22 cellular contexts compared by ENCODE assay signal in the genomic region with DNA sequence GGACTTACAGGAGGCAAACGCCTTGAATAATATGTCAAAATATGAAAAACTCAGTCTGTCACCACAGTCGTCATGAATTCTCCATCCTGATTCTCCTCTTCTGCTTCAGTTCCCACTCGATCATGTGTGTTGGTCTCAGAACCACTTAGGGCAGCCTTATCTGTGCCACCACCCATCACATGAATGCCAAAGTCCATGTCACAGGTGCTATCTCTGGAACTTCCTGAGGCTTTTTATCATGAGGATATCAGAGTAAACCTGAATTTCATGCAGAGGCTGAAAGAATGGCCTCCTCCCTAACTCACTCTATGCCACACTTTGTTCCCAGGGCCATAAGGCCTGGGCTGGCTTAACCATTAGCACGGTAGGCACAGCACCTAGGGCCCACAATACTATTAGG. TPM values are rescaled to one million over a fixed set of nuclear protein-coding genes. Genes with fewer than 3 reads are reported as not detected.
DNase-seq lines count a peak whose midpoint lies in the region; ATAC-seq, FAIRE-seq and TF ChIP-seq lines count a peak whose summit lies in the region.
"Had no signal": no experiment of that assay in that cellular context is flagged by ENCODE, and none has a peak within 500 bp of the region (broad histone marks: within the 10 kb centered on the region; RNA-seq: fewer than 3 reads in every experiment).

No MANE protein-coding gene starts in this region.

- no peak for TF ChIP-seq RAD21 in HepG2 (CRISPR knock-in tag; IDR thresholded peaks at IDR 0.05)

- H3K4me2 ChIP-seq in HepG2 (ENCODE audit: low read depth, low read length): no peak overlapping the region
- H3K4me2 ChIP-seq: A549 had no signal

- intact Hi-C loops in HepG2 (cut with micrococcal nuclease; ENCODE audit: unreplicated experiment): no loop called here

- H3K4me1 Mint-ChIP-seq in endodermal cell: peaks cover 8% of the 10 kb centered on the region
- H3K4me1 Mint-ChIP-seq in immature natural killer cell: no peaks in the 10 kb centered on the region
- H3K4me1 Mint-ChIP-seq: IgD-negative memory B cell had no signal

- H3K36me3 ChIP-seq in endodermal cell (ENCODE audit: control insufficient read depth, insufficient read depth, low read length): no peaks in the 10 kb centered on the region
- no peaks in the 10 kb centered on the region for H3K36me3 ChIP-seq in HepG2 (replicated peaks in 1 of 2; ENCODE audit: control insufficient read depth in 1 of 2, insufficient read depth in 2 of 2, low read length in 2 of 2)
- no peaks in the 10 kb centered on the region for H3K36me3 ChIP-seq in H7 (replicated peaks; ENCODE audit: control insufficient read depth, insufficient read depth, low read length)
- H3K36me3 ChIP-seq: HAP-1 had no signal

- TF ChIP-seq EP300 in HepG2 (IDR thresholded peaks at IDR 0.05; ENCODE audit: low read depth in 2 of 2, low read length in 2 of 2): no peak
- TF ChIP-seq EP300 in HepG2 (CRISPR knock-in tag; IDR thresholded peaks at IDR 0.05; ENCODE audit: borderline replicate concordance): no peak

- no peaks in the 10 kb centered on the region for H3K36me3 Mint-ChIP-seq in endodermal cell (ENCODE audit: low read depth)
- peaks cover 0 to 4% (median 0%) of the 10 kb centered on the region in 3 donors for H3K36me3 Mint-ChIP-seq in immature natural killer cell

- no peak overlapping the region for H3K27ac Mint-ChIP-seq in endodermal cell
- H3K27ac Mint-ChIP-seq in immature natural killer cell: peak overlapping the region in 1 of 6 donors; percentile 14
- H3K27ac Mint-ChIP-seq: CD4-positive, alpha-beta T cell; IgD-negative memory B cell had no signal

- peaks cover 4% of the 10 kb centered on the region for H3K4me1 ChIP-seq in endodermal cell (ENCODE audit: control insufficient read depth, insufficient read depth, low read length)
- H3K4me1 ChIP-seq in HepG2 (ENCODE audit: insufficient read depth, low read length): peaks cover 16% of the 10 kb centered on the region
- H3K4me1 ChIP-seq: A549, HAP-1 had no signal

- H3K27me3 ChIP-seq in endodermal cell (ENCODE audit: control insufficient read depth, insufficient read depth, low read length, poor library complexity, severe bottlenecking): no peaks in the 10 kb centered on the region
- H3K27me3 ChIP-seq in HepG2 (ENCODE audit: control insufficient read depth in 1 of 2, insufficient read depth in 2 of 2, low read length in 2 of 2): no peaks in the 10 kb centered on the region
- H3K27me3 ChIP-seq in H7 (ENCODE audit: control insufficient read depth, insufficient read depth, low read length): no peaks in the 10 kb centered on the region

- H3K9ac ChIP-seq in endodermal cell (ENCODE audit: extremely low read depth, low read length, poor library complexity, severe bottlenecking) (no peak overlapping the region), HepG2 (ENCODE audit: insufficient read depth, low read depth, low read length) (no peak overlapping the region)

- H3K4me3 ChIP-seq in endodermal cell (ENCODE audit: low read length) (peak overlapping the region; percentile 33), HepG2 (replicated peaks in 1 of 3; ENCODE audit: insufficient read depth in 1 of 3, low read depth in 2 of 3, low read length in 3 of 3) (no peak overlapping the region), H7 (ENCODE audit: insufficient read depth, low read depth, low read length) (no peak overlapping the region)
- H3K4me3 ChIP-seq: A549, HAP-1 had no signal

- no peak for DNase-seq in HTR-8/SVneo (ENCODE audit: insufficient read length, low spot score)
- no peak for DNase-seq in endodermal cell
- no peak for DNase-seq in HepG2 (ENCODE audit: low spot score)
- peak; percentile 53 for DNase-seq in mucosa of gallbladder (ENCODE audit: low spot score)
- no peak for DNase-seq in H4 (ENCODE audit: low spot score)
- no peak for DNase-seq in NCI-H526 (lab: John Stamatoyannopoulos, UW)
- DNase-seq in H7: no peak
- DNase-seq in immature natural killer cell: no peak
- DNase-seq: AML-193; CD4-positive, alpha-beta T cell; DMS153; DMS79; GDM1; GOT3 had no signal

- FAIRE-seq in HTR-8/SVneo (lab: Jason Lieb, UNC) (peak; percentile 85), HepG2 (lab: Jason Lieb, UNC) (no peak)
- FAIRE-seq: A549, GM12892, GM18507 had no signal

- peaks cover 28% of the 10 kb centered on the region for H3K9me3 Mint-ChIP-seq in endodermal cell
- H3K9me3 Mint-ChIP-seq in immature natural killer cell: peaks cover 0 to 8% (median 0%) of the 10 kb centered on the region in 6 donors

- no peaks in the 10 kb centered on the region for H4K20me1 ChIP-seq in HepG2 (ENCODE audit: insufficient read depth, low read length)

- H3K27me3 Mint-ChIP-seq in endodermal cell (ENCODE audit: insufficient read depth) (no peaks in the 10 kb centered on the region), immature natural killer cell (ENCODE audit: low read depth in 3 of 3) (peaks cover 0 to 5% (median 1%) of the 10 kb centered on the region in 3 donors)
- H3K27me3 Mint-ChIP-seq: CD4-positive, alpha-beta T cell had no signal

- TF ChIP-seq POLR2A in HepG2 (IDR thresholded peaks at IDR 0.05; ENCODE audit: insufficient read depth in 1 of 2, low read depth in 2 of 2, low read length in 2 of 2): no peak

- H3K9me3 ChIP-seq in endodermal cell (ENCODE audit: control insufficient read depth, low read length): peaks cover 41% of the 10 kb centered on the region
- no peaks in the 10 kb centered on the region for H3K9me3 ChIP-seq in HepG2 (ENCODE audit: low read length)
- H3K9me3 ChIP-seq: A549, HAP-1 had no signal

- WGBS in endodermal cell (ENCODE audit: insufficient coverage in 1 of 2, insufficient read length in 1 of 2), 2 experiments: 91 to 100% methylated on average over 3 to 4 of the region's 4 CpGs
- WGBS in HepG2 (ENCODE audit: low lambda C conversion rate): 11% methylated on average over 4 of the region's 4 CpGs

- POLR2A ChIA-PET in HepG2 (lab: Yijun Ruan, JAX): no interaction called here

- CTCF ChIA-PET in HepG2 (lab: Yijun Ruan, JAX; ENCODE audit: low intra/inter-chr PET ratio, low total read pairs): no interaction called here

- H2AFZ ChIP-seq in HepG2 (ENCODE audit: low read length): no peak overlapping the region

- BruUV-seq in HepG2 (replicated peaks; lab: Mats Ljungman, UMichigan): no TSS peak

- H3K4me3 Mint-ChIP-seq in endodermal cell (no peak overlapping the region), immature natural killer cell (no peak overlapping the region)
- H3K4me3 Mint-ChIP-seq: CD4-positive, alpha-beta T cell; IgD-negative memory B cell had no signal

- H3K27ac ChIP-seq in endodermal cell (ENCODE audit: low read depth, low read length): no peak overlapping the region
- no peak overlapping the region for H3K27ac ChIP-seq in HepG2 (ENCODE audit: extremely low read length, insufficient read depth, low read length)
- H3K27ac ChIP-seq: 22Rv1, A549, C4-2B, HL-60 had no signal

- ATAC-seq in HepG2: no peak
- ATAC-seq: A549 had no signal

- TF ChIP-seq CTCF in endodermal cell (conservative IDR thresholded peaks at IDR 0.05) (no peak), HepG2 (CRISPR knock-in tag; IDR thresholded peaks at IDR 0.05) (no peak)

- H3K79me2 ChIP-seq in HepG2 (ENCODE audit: insufficient read depth, low read length): no peaks in the 10 kb centered on the region

- in situ Hi-C loops in HepG2 (cut with HindIII; ENCODE audit: extremely low pct_ligation_motif_present, low pct_unique_long_range_greater_than_20kb): no loop called here

TF ChIP-seq in HepG2, 621 proteins besides CTCF, POLR2A, EP300 and RAD21:
- TF ChIP-seq ZNF17 (CRISPR knock-in tag; IDR thresholded peaks at IDR 0.05) (no peak), ZNF567 (CRISPR knock-in tag; IDR thresholded peaks at IDR 0.05; ENCODE audit: borderline replicate concordance) (no peak), HNF4A (CRISPR knock-in tag; IDR thresholded peaks at IDR 0.05) (peak; percentile 29; the same call in 1 of the 2 replicates), ERF (CRISPR knock-in tag; IDR thresholded peaks at IDR 0.05) (no peak)

RNA-seq across cellular contexts. Expression of a gene that starts 28.8 kb away (rescaled TPM):
- total RNA-seq in endodermal cell (10 to 100 TPM; 34.1 to 38.5 TPM), HepG2 (2016; rRNA removed; fragmentation: Illumina TruSeq; extraction: Trizol) (3.5 and 4.5 TPM in 2 replicates), mucosa of gallbladder (9.9 TPM)
- polyA plus RNA-seq in endodermal cell (2013, experiment 1 of 2): 7.3 TPM
- polyA plus RNA-seq in endodermal cell (2013, experiment 2 of 2): 7.6 TPM
- total RNA-seq in HepG2 (2016; cell fraction: cytosol; rRNA removed; fragmentation: Illumina TruSeq; extraction: Trizol; ENCODE audit: low read depth): 0.62 and 1.2 TPM in 2 replicates
- 2.6 and 4.4 TPM in 2 replicates for total RNA-seq in HepG2 (2016; cell fraction: insoluble cytoplasmic fraction; rRNA removed; fragmentation: Illumina TruSeq; extraction: Trizol)
- 1.3 and 1.6 TPM in 2 replicates for total RNA-seq in HepG2 (2016; cell fraction: membrane; rRNA removed; fragmentation: Illumina TruSeq; extraction: Trizol)
- 4.5 TPM in 2 replicates for total RNA-seq in HepG2 (2016; cell fraction: nucleus; rRNA removed; fragmentation: Illumina TruSeq; extraction: Trizol)
- polyA plus RNA-seq in HepG2 (2011; rRNA removed) (4.3 and 4.7 TPM in 2 replicates), immature natural killer cell (under 1 TPM in 2 of 3 donors, not detected in 1; 0.48 to 0.55 TPM)
- polyA plus RNA-seq in HepG2 (2011; cell fraction: cytosol; rRNA removed): 2.9 and 3.0 TPM in 2 replicates
- polyA plus RNA-seq in HepG2 (2011; cell fraction: nucleus; rRNA removed): 7.1 and 8.3 TPM in 2 replicates
- 3.0 and 4.6 TPM in 2 replicates for polyA plus RNA-seq in HepG2 (2012)
- polyA plus RNA-seq in HepG2 (2016; cell fraction: cytosol; fragmentation: Illumina TruSeq; extraction: Trizol; ENCODE audit: low read depth): 0.14 and 0.20 TPM in 2 replicates
- 2.4 and 2.9 TPM in 2 replicates for polyA plus RNA-seq in HepG2 (2016; cell fraction: insoluble cytoplasmic fraction; fragmentation: Illumina TruSeq; extraction: Trizol; ENCODE audit: low read depth)
- polyA plus RNA-seq in HepG2 (2016; cell fraction: membrane; fragmentation: Illumina TruSeq; extraction: Trizol; ENCODE audit: low read depth): 0.55 and 0.63 TPM in 2 replicates
- 5.0 and 5.3 TPM in 2 replicates for polyA plus RNA-seq in HepG2 (2016; cell fraction: nucleus; fragmentation: Illumina TruSeq; extraction: Trizol; ENCODE audit: insufficient read depth, low read depth)
- 5.8 and 6.7 TPM in 2 replicates for polyA minus RNA-seq in HepG2 (2011; rRNA and poly(A)+ RNA removed; ENCODE audit: low replicate concordance)
- 3.2 TPM in 2 replicates for polyA minus RNA-seq in HepG2 (2011; cell fraction: cytosol; rRNA and poly(A)+ RNA removed)
- polyA minus RNA-seq in HepG2 (2011; cell fraction: nucleus; rRNA and poly(A)+ RNA removed): 8.8 and 9.2 TPM in 2 replicates
- 2.7 and 3.0 TPM in 2 replicates for total RNA-seq in H4 (2014; rRNA removed; shearing (Covaris generic))
- 12.6 TPM in 2 replicates for total RNA-seq in H7 (2014; rRNA removed; shearing (Covaris generic))
